ENCODE assay signal across 16 cellular contexts in the genomic region with DNA sequence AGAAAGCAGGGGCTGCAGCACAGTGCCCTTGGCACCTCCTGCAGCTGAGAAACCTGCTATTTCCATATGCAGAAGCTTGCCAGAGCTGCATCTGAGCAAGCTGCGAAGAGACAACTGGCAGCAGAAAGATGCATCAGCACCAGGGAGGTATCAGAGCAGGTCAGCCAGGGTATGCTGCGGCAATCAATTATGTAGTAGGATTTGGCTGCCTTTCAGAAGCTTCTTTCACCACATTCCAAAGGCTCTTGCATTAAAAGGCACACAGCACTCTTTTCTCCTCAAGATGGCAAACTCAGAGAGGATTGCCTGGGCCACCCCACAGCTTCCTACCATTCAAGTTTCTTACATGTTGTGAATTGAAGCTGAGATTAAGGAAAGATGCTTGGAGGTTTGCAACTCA. TPM values are rescaled to one million over a fixed set of nuclear protein-coding genes. Genes with fewer than 3 reads are reported as not detected.
DNase-seq lines count a peak whose midpoint lies in the region; ATAC-seq and TF ChIP-seq lines count a peak whose summit lies in the region.
"Had no signal": no experiment of that assay in that cellular context is flagged by ENCODE, and none has a peak within 500 bp of the region (broad histone marks: within the 10 kb centered on the region; RNA-seq: fewer than 3 reads in every experiment).

No MANE protein-coding gene starts in this region.

- POLR2A ChIA-PET in activated CD4-positive, alpha-beta T cell treated with anti-CD3 and anti-CD28 coated beads for 36 hours (lab: Charles Lee), result no interaction called here

- H3K9me3 Mint-ChIP-seq in activated CD4-positive, alpha-beta T cell treated with anti-CD3 and anti-CD28 coated beads for 36 hours (ENCODE audit: low read depth), result no peaks in the 10 kb centered on the region
- H3K9me3 Mint-ChIP-seq: activated naive CD4-positive, alpha-beta T cell treated with anti-CD3 and anti-CD28 coated beads, Interleukin-2, amount 50 U/mL, for 24 hours had no signal

- H3K27ac ChIP-seq in RWPE2 (ENCODE audit: poor library complexity, severe bottlenecking), result no peak overlapping the region
- H3K27ac ChIP-seq: colonic mucosa, foreskin keratinocyte, RWPE1, tibial nerve had no signal

- no peaks in the 10 kb centered on the region for H3K4me1 ChIP-seq in RWPE2 (ENCODE audit: insufficient read depth, poor library complexity, severe bottlenecking)
- H3K4me1 ChIP-seq: colonic mucosa, foreskin keratinocyte had no signal

- no peaks in the 10 kb centered on the region for H3K27me3 ChIP-seq in RWPE2 (ENCODE audit: insufficient read depth, poor library complexity, severe bottlenecking)
- H3K27me3 ChIP-seq: colonic mucosa, foreskin keratinocyte, tibial nerve had no signal

- peak; percentile 67 for DNase-seq in GM04504 (ENCODE audit: low read depth)
- DNase-seq in RWPE2 (ENCODE audit: low spot score), result no peak
- DNase-seq in fibroblast of pulmonary artery (ENCODE audit: low read depth), result peak; percentile 53
- no peak for DNase-seq in omental fat pad (ENCODE audit: low spot score)
- no peak for DNase-seq in NCI-H1694 treated with DMSO at 0.1 percent for 48 hours (lab: John Stamatoyannopoulos, UW)
- no peak for DNase-seq in activated CD4-positive, alpha-beta T cell treated with anti-CD3 and anti-CD28 coated beads for 36 hours
- DNase-seq in stimulated activated CD4-positive, alpha-beta T cell treated with anti-CD3 and anti-CD28 coated beads, Interleukin-4, amount 100 ng/mL, for 4 hours, result no peak
- no peak for DNase-seq in T-helper 9 cell
- DNase-seq: colonic mucosa; MV-4-11; NCI-H510A treated with DMSO at 0.1 percent for 48 hours; stimulated activated CD8-positive, alpha-beta memory T cell treated with anti-CD3 and anti-CD28 coated beads, Interleukin-4, amount 100 ng/mL, for 48 hours had no signal

- peaks cover 14% of the 10 kb centered on the region for H3K4me1 Mint-ChIP-seq in activated CD4-positive, alpha-beta T cell treated with anti-CD3 and anti-CD28 coated beads for 36 hours

- H3K36me3 ChIP-seq in RWPE2 (ENCODE audit: low read depth), result no peaks in the 10 kb centered on the region
- H3K36me3 ChIP-seq: colonic mucosa, tibial nerve had no signal

- no peak for TF ChIP-seq CTCF in RWPE2 (IDR thresholded peaks at IDR 0.05; ENCODE audit: poor library complexity, severe bottlenecking)
- TF ChIP-seq CTCF in fibroblast of pulmonary artery (IDR thresholded peaks at IDR 0.05; ENCODE audit: low read length, missing control alignments), result no peak
- TF ChIP-seq CTCF in omental fat pad (IDR thresholded peaks at IDR 0.05), result no peak

- CTCF ChIA-PET in activated CD4-positive, alpha-beta T cell treated with anti-CD3 and anti-CD28 coated beads for 36 hours (lab: Charles Lee), result interaction anchor here (0.6 to 2.1 kb wide), 11 partner anchors 10 to 176 kb away, joined by 3 to 11 read pairs (median 3); no protein-coding TSS in a partner anchor

- no peaks in the 10 kb centered on the region for H3K27me3 Mint-ChIP-seq in activated CD4-positive, alpha-beta T cell treated with anti-CD3 and anti-CD28 coated beads for 36 hours
- H3K27me3 Mint-ChIP-seq: activated naive CD4-positive, alpha-beta T cell treated with anti-CD3 and anti-CD28 coated beads, Interleukin-2, amount 50 U/mL, for 24 hours had no signal

- H3K27ac Mint-ChIP-seq in activated CD4-positive, alpha-beta T cell treated with anti-CD3 and anti-CD28 coated beads for 36 hours, result no peak overlapping the region

- H3K4me3 ChIP-seq in RWPE2 (ENCODE audit: severe bottlenecking) (no peak overlapping the region), fibroblast of pulmonary artery (replicated peaks; ENCODE audit: low read depth, low read length) (no peak overlapping the region)
- H3K4me3 ChIP-seq: colonic mucosa, tibial nerve had no signal

- no peaks in the 10 kb centered on the region for H3K9me3 ChIP-seq in RWPE2 (ENCODE audit: severe bottlenecking)
- H3K9me3 ChIP-seq: colonic mucosa, tibial nerve had no signal

- peak; percentile 54; the same call in 2 of the 3 replicates for ATAC-seq in RWPE2 (ENCODE audit: low read depth)
- peak; percentile 85 for ATAC-seq in omental fat pad (ENCODE audit: low FRiP score)
- no peak for ATAC-seq in activated CD4-positive, alpha-beta T cell treated with anti-CD3 and anti-CD28 coated beads for 36 hours

- no peaks in the 10 kb centered on the region for H3K36me3 Mint-ChIP-seq in activated CD4-positive, alpha-beta T cell treated with anti-CD3 and anti-CD28 coated beads for 36 hours (ENCODE audit: low read depth)
- H3K36me3 Mint-ChIP-seq: activated naive CD4-positive, alpha-beta T cell treated with anti-CD3 and anti-CD28 coated beads, Interleukin-2, amount 50 U/mL, for 24 hours had no signal

- no peak overlapping the region for H3K4me3 Mint-ChIP-seq in activated CD4-positive, alpha-beta T cell treated with anti-CD3 and anti-CD28 coated beads for 36 hours
- H3K4me3 Mint-ChIP-seq: activated naive CD4-positive, alpha-beta T cell treated with anti-CD3 and anti-CD28 coated beads, Interleukin-2, amount 50 U/mL, for 24 hours had no signal

- intact Hi-C loops in activated CD4-positive, alpha-beta T cell treated with anti-CD3 and anti-CD28 coated beads for 36 hours (cut with DNase I, micrococcal nuclease), result no loop called here

RNA-seq across cellular contexts. Expression of a gene that starts 47.6 kb away (rescaled TPM):
- total RNA-seq in omental fat pad, result 10 to 100 TPM; 49.3 to 82.6 (median 70.8) TPM
- 100 to 1,000 TPM; 182 to 214 TPM for total RNA-seq in activated CD4-positive, alpha-beta T cell treated with anti-CD3 and anti-CD28 coated beads for 36 hours

Comparison
In these comparisons a context has a peak if more than half of its experiments do, and no peak if none do; other contexts are left out.
1. DNase-seq: peak in GM04504 (single experiment) and fibroblast of pulmonary artery (single experiment); none in RWPE2 (single experiment), omental fat pad (single experiment), NCI-H1694 treated with DMSO at 0.1 percent for 48 hours (single experiment), activated CD4-positive, alpha-beta T cell treated with anti-CD3 and anti-CD28 coated beads for 36 hours (single experiment), stimulated activated CD4-positive, alpha-beta T cell treated with anti-CD3 and anti-CD28 coated beads, Interleukin-4, amount 100 ng/mL, for 4 hours (0 of 2) and T-helper 9 cell (single experiment).